In the genomic region with DNA sequence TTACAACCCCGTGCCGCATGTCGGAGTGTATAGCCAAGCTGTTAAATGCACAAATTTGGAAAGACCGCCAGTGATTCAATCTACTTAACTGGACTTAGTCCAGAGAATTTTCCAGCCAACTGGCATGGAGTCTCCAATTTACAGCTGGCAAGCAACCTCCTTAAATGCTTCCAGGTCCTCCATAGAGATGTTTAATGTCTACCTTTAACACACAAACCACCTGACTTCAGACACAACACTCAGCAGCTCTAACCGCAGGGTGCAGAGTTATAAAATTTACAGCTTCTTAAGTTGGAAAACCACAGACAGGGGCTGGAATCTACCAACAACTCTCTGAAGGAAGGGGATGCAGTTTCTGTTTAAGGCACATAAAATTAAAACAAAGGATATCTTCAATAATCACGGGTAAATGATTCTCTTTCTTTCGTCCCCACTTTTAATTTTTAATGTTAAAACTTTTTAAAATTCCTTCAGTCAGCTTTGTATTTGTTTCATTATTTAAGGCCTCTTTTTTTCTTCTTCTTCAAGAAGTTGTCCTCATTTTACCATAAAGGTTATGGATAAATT, we compare ENCODE assay signal across 1 cellular context.
TF ChIP-seq lines count a peak whose summit lies in the region.

No MANE protein-coding gene starts in this region.

TF ChIP-seq in HEK293, 187 proteins besides CTCF, POLR2A, EP300 and RAD21 (continued from another document and continues in another):
- TF ChIP-seq, protein P1, sequence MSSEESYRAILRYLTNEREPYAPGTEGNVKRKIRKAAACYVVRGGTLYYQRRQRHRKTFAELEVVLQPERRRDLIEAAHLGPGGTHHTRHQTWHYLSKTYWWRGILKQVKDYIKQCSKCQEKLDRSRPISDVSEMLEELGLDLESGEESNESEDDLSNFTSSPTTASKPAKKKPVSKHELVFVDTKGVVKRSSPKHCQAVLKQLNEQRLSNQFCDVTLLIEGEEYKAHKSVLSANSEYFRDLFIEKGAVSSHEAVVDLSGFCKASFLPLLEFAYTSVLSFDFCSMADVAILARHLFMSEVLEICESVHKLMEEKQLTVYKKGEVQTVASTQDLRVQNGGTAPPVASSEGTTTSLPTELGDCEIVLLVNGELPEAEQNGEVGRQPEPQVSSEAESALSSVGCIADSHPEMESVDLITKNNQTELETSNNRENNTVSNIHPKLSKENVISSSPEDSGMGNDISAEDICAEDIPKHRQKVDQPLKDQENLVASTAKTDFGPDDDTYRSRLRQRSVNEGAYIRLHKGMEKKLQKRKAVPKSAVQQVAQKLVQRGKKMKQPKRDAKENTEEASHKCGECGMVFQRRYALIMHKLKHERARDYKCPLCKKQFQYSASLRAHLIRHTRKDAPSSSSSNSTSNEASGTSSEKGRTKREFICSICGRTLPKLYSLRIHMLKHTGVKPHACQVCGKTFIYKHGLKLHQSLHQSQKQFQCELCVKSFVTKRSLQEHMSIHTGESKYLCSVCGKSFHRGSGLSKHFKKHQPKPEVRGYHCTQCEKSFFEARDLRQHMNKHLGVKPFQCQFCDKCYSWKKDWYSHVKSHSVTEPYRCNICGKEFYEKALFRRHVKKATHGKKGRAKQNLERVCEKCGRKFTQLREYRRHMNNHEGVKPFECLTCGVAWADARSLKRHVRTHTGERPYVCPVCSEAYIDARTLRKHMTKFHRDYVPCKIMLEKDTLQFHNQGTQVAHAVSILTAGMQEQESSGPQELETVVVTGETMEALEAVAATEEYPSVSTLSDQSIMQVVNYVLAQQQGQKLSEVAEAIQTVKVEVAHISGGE (tag by site-specific recombination; conservative IDR thresholded peaks at IDR 0.05; ENCODE audit: low read depth): no peak
- TF ChIP-seq ZNF426 (tag by site-specific recombination; IDR thresholded peaks at IDR 0.05) (no peak), ZNF529 (tag by site-specific recombination; IDR thresholded peaks at IDR 0.05; ENCODE audit: insufficient replicate concordance) (no peak), ZNF629 (tag by site-specific recombination; IDR thresholded peaks at IDR 0.05) (peak; percentile 34), SCRT2 (tag by site-specific recombination; IDR thresholded peaks at IDR 0.05) (no peak), ZNF621 (tag by site-specific recombination; IDR thresholded peaks at IDR 0.05) (no peak), KLF9 (tag by site-specific recombination; IDR thresholded peaks at IDR 0.05; ENCODE audit: low read depth) (no peak), KLF16 (tag by site-specific recombination; IDR thresholded peaks at IDR 0.05) (no peak), ZNF560 (tag by site-specific recombination; IDR thresholded peaks at IDR 0.05; ENCODE audit: borderline replicate concordance) (no peak), ZNF214 (tag by site-specific recombination; IDR thresholded peaks at IDR 0.05; ENCODE audit: borderline replicate concordance) (no peak), ZNF391 (tag by site-specific recombination; IDR thresholded peaks at IDR 0.05; ENCODE audit: borderline replicate concordance, low read depth) (no peak), ZEB2 (tag by site-specific recombination; IDR thresholded peaks at IDR 0.05) (no peak), GLIS1 (tag by site-specific recombination; IDR thresholded peaks at IDR 0.05) (no peak), ZNF571 (tag by site-specific recombination; IDR thresholded peaks at IDR 0.05) (no peak), ZNF76 (tag by site-specific recombination; IDR thresholded peaks at IDR 0.05; ENCODE audit: borderline replicate concordance, low read depth) (no peak), ZBTB1 (tag by site-specific recombination; IDR thresholded peaks at IDR 0.05) (no peak), ZNF654 (tag by site-specific recombination; IDR thresholded peaks at IDR 0.05; ENCODE audit: low read depth) (no peak), ZNF776 (tag by site-specific recombination; IDR thresholded peaks at IDR 0.05; ENCODE audit: borderline replicate concordance) (no peak), ZNF121 (tag by site-specific recombination; IDR thresholded peaks at IDR 0.05) (no peak), HOXC10 (CRISPR knock-in tag; IDR thresholded peaks at IDR 0.05) (no peak), REPIN1 (tag by site-specific recombination; IDR thresholded peaks at IDR 0.05; ENCODE audit: low read depth) (no peak), ZNF785 (tag by site-specific recombination; IDR thresholded peaks at IDR 0.05) (no peak), ZNF624 (tag by site-specific recombination; IDR thresholded peaks at IDR 0.05) (no peak), KLF10 (tag by site-specific recombination; IDR thresholded peaks at IDR 0.05) (peak; percentile 54; the same call in 1 of the 2 replicates), ZNF155 (tag by site-specific recombination; IDR thresholded peaks at IDR 0.05) (no peak), TRIM28 (IDR thresholded peaks at IDR 0.05; ENCODE audit: borderline replicate concordance, low read length) (peak; percentile 37; the same call in 1 of the 2 replicates), ZNF664 (tag by site-specific recombination; IDR thresholded peaks at IDR 0.05) (no peak)
- TF ChIP-seq, protein P2, sequence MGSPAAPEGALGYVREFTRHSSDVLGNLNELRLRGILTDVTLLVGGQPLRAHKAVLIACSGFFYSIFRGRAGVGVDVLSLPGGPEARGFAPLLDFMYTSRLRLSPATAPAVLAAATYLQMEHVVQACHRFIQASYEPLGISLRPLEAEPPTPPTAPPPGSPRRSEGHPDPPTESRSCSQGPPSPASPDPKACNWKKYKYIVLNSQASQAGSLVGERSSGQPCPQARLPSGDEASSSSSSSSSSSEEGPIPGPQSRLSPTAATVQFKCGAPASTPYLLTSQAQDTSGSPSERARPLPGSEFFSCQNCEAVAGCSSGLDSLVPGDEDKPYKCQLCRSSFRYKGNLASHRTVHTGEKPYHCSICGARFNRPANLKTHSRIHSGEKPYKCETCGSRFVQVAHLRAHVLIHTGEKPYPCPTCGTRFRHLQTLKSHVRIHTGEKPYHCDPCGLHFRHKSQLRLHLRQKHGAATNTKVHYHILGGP (tag by site-specific recombination; IDR thresholded peaks at IDR 0.05): 0 out of 2 replicates have a peak, but pooled peaks have one; percentile 2
- TF ChIP-seq, protein P3, sequence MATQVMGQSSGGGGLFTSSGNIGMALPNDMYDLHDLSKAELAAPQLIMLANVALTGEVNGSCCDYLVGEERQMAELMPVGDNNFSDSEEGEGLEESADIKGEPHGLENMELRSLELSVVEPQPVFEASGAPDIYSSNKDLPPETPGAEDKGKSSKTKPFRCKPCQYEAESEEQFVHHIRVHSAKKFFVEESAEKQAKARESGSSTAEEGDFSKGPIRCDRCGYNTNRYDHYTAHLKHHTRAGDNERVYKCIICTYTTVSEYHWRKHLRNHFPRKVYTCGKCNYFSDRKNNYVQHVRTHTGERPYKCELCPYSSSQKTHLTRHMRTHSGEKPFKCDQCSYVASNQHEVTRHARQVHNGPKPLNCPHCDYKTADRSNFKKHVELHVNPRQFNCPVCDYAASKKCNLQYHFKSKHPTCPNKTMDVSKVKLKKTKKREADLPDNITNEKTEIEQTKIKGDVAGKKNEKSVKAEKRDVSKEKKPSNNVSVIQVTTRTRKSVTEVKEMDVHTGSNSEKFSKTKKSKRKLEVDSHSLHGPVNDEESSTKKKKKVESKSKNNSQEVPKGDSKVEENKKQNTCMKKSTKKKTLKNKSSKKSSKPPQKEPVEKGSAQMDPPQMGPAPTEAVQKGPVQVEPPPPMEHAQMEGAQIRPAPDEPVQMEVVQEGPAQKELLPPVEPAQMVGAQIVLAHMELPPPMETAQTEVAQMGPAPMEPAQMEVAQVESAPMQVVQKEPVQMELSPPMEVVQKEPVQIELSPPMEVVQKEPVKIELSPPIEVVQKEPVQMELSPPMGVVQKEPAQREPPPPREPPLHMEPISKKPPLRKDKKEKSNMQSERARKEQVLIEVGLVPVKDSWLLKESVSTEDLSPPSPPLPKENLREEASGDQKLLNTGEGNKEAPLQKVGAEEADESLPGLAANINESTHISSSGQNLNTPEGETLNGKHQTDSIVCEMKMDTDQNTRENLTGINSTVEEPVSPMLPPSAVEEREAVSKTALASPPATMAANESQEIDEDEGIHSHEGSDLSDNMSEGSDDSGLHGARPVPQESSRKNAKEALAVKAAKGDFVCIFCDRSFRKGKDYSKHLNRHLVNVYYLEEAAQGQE (tag by site-specific recombination; IDR thresholded peaks at IDR 0.05): no peak
- TF ChIP-seq, protein P4, sequence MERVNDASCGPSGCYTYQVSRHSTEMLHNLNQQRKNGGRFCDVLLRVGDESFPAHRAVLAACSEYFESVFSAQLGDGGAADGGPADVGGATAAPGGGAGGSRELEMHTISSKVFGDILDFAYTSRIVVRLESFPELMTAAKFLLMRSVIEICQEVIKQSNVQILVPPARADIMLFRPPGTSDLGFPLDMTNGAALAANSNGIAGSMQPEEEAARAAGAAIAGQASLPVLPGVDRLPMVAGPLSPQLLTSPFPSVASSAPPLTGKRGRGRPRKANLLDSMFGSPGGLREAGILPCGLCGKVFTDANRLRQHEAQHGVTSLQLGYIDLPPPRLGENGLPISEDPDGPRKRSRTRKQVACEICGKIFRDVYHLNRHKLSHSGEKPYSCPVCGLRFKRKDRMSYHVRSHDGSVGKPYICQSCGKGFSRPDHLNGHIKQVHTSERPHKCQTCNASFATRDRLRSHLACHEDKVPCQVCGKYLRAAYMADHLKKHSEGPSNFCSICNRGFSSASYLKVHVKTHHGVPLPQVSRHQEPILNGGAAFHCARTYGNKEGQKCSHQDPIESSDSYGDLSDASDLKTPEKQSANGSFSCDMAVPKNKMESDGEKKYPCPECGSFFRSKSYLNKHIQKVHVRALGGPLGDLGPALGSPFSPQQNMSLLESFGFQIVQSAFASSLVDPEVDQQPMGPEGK (tag by site-specific recombination; IDR thresholded peaks at IDR 0.05): no peak
- TF ChIP-seq, protein P5, sequence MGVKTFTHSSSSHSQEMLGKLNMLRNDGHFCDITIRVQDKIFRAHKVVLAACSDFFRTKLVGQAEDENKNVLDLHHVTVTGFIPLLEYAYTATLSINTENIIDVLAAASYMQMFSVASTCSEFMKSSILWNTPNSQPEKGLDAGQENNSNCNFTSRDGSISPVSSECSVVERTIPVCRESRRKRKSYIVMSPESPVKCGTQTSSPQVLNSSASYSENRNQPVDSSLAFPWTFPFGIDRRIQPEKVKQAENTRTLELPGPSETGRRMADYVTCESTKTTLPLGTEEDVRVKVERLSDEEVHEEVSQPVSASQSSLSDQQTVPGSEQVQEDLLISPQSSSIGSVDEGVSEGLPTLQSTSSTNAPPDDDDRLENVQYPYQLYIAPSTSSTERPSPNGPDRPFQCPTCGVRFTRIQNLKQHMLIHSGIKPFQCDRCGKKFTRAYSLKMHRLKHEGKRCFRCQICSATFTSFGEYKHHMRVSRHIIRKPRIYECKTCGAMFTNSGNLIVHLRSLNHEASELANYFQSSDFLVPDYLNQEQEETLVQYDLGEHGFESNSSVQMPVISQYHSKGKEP (tag by site-specific recombination; IDR thresholded peaks at IDR 0.05): peak; percentile 93
- TF ChIP-seq, protein P6, sequence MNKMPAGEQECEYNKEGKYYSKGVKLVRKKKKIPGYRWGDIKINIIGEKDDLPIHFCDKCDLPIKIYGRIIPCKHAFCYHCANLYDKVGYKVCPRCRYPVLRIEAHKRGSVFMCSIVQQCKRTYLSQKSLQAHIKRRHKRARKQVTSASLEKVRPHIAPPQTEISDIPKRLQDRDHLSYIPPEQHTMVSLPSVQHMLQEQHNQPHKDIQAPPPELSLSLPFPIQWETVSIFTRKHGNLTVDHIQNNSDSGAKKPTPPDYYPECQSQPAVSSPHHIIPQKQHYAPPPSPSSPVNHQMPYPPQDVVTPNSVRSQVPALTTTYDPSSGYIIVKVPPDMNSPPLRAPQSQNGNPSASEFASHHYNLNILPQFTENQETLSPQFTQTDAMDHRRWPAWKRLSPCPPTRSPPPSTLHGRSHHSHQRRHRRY (tag by site-specific recombination; IDR thresholded peaks at IDR 0.05): no peak
- TF ChIP-seq, protein P7, sequence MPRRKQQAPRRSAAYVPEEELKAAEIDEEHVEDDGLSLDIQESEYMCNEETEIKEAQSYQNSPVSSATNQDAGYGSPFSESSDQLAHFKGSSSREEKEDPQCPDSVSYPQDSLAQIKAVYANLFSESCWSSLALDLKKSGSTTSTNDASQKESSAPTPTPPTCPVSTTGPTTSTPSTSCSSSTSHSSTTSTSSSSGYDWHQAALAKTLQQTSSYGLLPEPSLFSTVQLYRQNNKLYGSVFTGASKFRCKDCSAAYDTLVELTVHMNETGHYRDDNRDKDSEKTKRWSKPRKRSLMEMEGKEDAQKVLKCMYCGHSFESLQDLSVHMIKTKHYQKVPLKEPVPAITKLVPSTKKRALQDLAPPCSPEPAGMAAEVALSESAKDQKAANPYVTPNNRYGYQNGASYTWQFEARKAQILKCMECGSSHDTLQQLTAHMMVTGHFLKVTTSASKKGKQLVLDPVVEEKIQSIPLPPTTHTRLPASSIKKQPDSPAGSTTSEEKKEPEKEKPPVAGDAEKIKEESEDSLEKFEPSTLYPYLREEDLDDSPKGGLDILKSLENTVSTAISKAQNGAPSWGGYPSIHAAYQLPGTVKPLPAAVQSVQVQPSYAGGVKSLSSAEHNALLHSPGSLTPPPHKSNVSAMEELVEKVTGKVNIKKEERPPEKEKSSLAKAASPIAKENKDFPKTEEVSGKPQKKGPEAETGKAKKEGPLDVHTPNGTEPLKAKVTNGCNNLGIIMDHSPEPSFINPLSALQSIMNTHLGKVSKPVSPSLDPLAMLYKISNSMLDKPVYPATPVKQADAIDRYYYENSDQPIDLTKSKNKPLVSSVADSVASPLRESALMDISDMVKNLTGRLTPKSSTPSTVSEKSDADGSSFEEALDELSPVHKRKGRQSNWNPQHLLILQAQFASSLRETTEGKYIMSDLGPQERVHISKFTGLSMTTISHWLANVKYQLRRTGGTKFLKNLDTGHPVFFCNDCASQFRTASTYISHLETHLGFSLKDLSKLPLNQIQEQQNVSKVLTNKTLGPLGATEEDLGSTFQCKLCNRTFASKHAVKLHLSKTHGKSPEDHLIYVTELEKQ (tag by site-specific recombination; IDR thresholded peaks at IDR 0.05; ENCODE audit: borderline replicate concordance): no peak
- TF ChIP-seq, protein P8, sequence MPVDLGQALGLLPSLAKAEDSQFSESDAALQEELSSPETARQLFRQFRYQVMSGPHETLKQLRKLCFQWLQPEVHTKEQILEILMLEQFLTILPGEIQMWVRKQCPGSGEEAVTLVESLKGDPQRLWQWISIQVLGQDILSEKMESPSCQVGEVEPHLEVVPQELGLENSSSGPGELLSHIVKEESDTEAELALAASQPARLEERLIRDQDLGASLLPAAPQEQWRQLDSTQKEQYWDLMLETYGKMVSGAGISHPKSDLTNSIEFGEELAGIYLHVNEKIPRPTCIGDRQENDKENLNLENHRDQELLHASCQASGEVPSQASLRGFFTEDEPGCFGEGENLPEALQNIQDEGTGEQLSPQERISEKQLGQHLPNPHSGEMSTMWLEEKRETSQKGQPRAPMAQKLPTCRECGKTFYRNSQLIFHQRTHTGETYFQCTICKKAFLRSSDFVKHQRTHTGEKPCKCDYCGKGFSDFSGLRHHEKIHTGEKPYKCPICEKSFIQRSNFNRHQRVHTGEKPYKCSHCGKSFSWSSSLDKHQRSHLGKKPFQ (tag by site-specific recombination; IDR thresholded peaks at IDR 0.05): no peak
- TF ChIP-seq, protein P9, sequence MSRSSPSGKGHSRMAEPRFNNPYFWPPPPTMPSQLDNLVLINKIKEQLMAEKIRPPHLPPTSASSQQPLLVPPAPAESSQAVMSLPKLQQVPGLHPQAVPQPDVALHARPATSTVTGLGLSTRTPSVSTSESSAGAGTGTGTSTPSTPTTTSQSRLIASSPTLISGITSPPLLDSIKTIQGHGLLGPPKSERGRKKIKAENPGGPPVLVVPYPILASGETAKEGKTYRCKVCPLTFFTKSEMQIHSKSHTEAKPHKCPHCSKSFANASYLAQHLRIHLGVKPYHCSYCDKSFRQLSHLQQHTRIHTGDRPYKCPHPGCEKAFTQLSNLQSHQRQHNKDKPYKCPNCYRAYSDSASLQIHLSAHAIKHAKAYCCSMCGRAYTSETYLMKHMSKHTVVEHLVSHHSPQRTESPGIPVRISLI (tag by site-specific recombination; IDR thresholded peaks at IDR 0.05): no peak
